ENCODE assay signal across 8 cellular contexts in genomic region chr10:132405463-132405991, GRCh38.
"Had no signal": no experiment of that assay in that cellular context is flagged by ENCODE, and none has a peak within 500 bp of the region (broad histone marks: within the 10 kb centered on the region; RNA-seq: fewer than 3 reads in every experiment).

No MANE protein-coding gene starts in this region.

- H3K9me3 ChIP-seq: SJSA1, tibial artery had no signal

- H3K27ac ChIP-seq: SJSA1, tibial artery had no signal

- H3K27me3 ChIP-seq: SJSA1, tibial artery had no signal

- H3K4me3 ChIP-seq: SJSA1, tibial artery had no signal

- DNase-seq: activated CD4-positive, alpha-beta memory T cell treated with anti-CD3 and anti-CD28 coated beads, Interleukin-2, amount 10 ng/mL, durations not matched to agents 7 days and 5 days; activated naive CD8-positive, alpha-beta T cell treated with anti-CD3 and anti-CD28 coated beads, Interleukin-2, amount 10 ng/mL, durations not matched to agents 7 days and 5 days; aorta; foreskin melanocyte; stimulated activated CD4-positive, alpha-beta T cell treated with anti-CD3 and anti-CD28 coated beads, Interleukin-15, amount 100 ng/mL, for 24 hours; stimulated activated CD4-positive, alpha-beta T cell treated with anti-CD3 and anti-CD28 coated beads, Interleukin-4, amount 100 ng/mL, for 24 hours; tibial artery had no signal

- H3K36me3 ChIP-seq: SJSA1 had no signal

- H3K4me1 ChIP-seq: SJSA1 had no signal
